In genomic region chr2:144265654-144266053, GRCh38 we compare ENCODE assay signal across 22 cellular contexts.
A peak's percentile ranks its signal among the peaks of the same experiment; 100 is the strongest.
DNase-seq lines count a peak whose midpoint lies in the region; ATAC-seq, FAIRE-seq and TF ChIP-seq lines count a peak whose summit lies in the region.
"Had no signal": no experiment of that assay in that cellular context is flagged by ENCODE, and none has a peak within 500 bp of the region (broad histone marks: within the 10 kb centered on the region; RNA-seq: fewer than 3 reads in every experiment).

No MANE protein-coding gene starts in this region.

- no peak for FAIRE-seq in bronchial epithelial cell (lab: Jason Lieb, UNC)
- FAIRE-seq: GM12878, H54, HepG2 had no signal

- no peak for DNase-seq in activated CD8-positive, alpha-beta T cell treated with anti-CD3 and anti-CD28 coated beads for 36 hours
- no peak for DNase-seq in activated CD8-positive, alpha-beta T cell treated with anti-CD3 and anti-CD28 coated beads, Interleukin-2, amount 10 ng/mL, durations not matched to agents 7 days and 5 days
- no peak for DNase-seq in activated T-helper 1 cell treated with anti-CD3 and anti-CD28 coated beads, Interleukin-12 subunit alpha, Interleukin-12 subunit beta, Interleukin-2, Interleukin-4 antibody, amounts not matched to agents 30 ng/mL and 10 ng/mL and 1 ng/mL, durations not matched to agents 14 hours and 24 hours and 36 hours (ENCODE audit: low spot score)
- peak; percentile 12 for DNase-seq in bronchial epithelial cell (ENCODE audit: low read depth)
- no peak for DNase-seq in mesothelial cell of epicardium (ENCODE audit: low spot score in 2 of 2, unreplicated experiment in 2 of 2)
- DNase-seq in stimulated activated CD4-positive, alpha-beta T cell treated with anti-CD3 and anti-CD28 coated beads, Interleukin-4, amount 100 ng/mL, for 24 hours = no peak
- DNase-seq: BE2C; Calu3; CD4-positive, alpha-beta T cell; EL; KG1; NCI-H1417 treated with DMSO at 0.1 percent for 48 hours; NCI-H187 treated with DMSO at 0.1 percent for 48 hours; NCI-H226; NCI-H524; NCI-H82; SHP77 had no signal

- POLR2A ChIA-PET in activated CD8-positive, alpha-beta T cell treated with anti-CD3 and anti-CD28 coated beads for 36 hours (lab: Charles Lee) = interaction anchor here (1.4 kb wide), 1 partner anchor 59 kb away, joined by 3 read pairs; no protein-coding TSS in a partner anchor
- POLR2A ChIA-PET in activated CD8-positive, alpha-beta T cell treated with anti-CD3 and anti-CD28 coated beads, Interleukin-2, amount 10 ng/mL, durations not matched to agents 7 days and 5 days (lab: Charles Lee) = interaction anchor here (0.8 kb wide), 1 partner anchor 9 kb away, joined by 4 read pairs; no protein-coding TSS in a partner anchor

- no peaks in the 10 kb centered on the region for H3K27me3 ChIP-seq in bronchial epithelial cell (ENCODE audit: control insufficient read depth, insufficient read depth, low read length)
- H3K27me3 ChIP-seq: BE2C had no signal

- TF ChIP-seq CTCF in activated CD8-positive, alpha-beta T cell treated with anti-CD3 and anti-CD28 coated beads for 36 hours (IDR thresholded peaks at IDR 0.05) = no peak
- TF ChIP-seq CTCF in bronchial epithelial cell (IDR thresholded peaks at IDR 0.05; ENCODE audit: insufficient read depth, low read length, severe bottlenecking) (no peak), mesothelial cell of epicardium (IDR thresholded peaks at IDR 0.05; ENCODE audit: unreplicated experiment) (no peak)

- CTCF ChIA-PET in activated CD8-positive, alpha-beta T cell treated with anti-CD3 and anti-CD28 coated beads for 36 hours (lab: Charles Lee) = no interaction called here
- CTCF ChIA-PET in activated CD8-positive, alpha-beta T cell treated with anti-CD3 and anti-CD28 coated beads, Interleukin-2, amount 10 ng/mL, durations not matched to agents 7 days and 5 days (lab: Charles Lee) = interaction anchor here (1.0 kb wide), 2 partner anchors 8 to 12 kb away, joined by 3 read pairs; no protein-coding TSS in a partner anchor

- no peak for ATAC-seq in activated CD8-positive, alpha-beta T cell treated with anti-CD3 and anti-CD28 coated beads for 36 hours
- no peak for ATAC-seq in activated CD8-positive, alpha-beta T cell treated with anti-CD3 and anti-CD28 coated beads, Interleukin-2, amount 10 ng/mL, durations not matched to agents 7 days and 5 days
- ATAC-seq in stimulated activated memory B cell treated with anti-CD40 and anti-IgM and Interleukin-4, amounts not matched to agents 10 μg/mL and 1 μg/mL and 100 μg/mL, for 72 hours = no peak
- no peak for ATAC-seq in HG03139 (IDR thresholded peaks at IDR 0.05; ENCODE audit: unreplicated experiment)
- ATAC-seq: GM12878, HepG2 had no signal

- peak overlapping the region; percentile 80 for H3K27ac Mint-ChIP-seq in activated CD8-positive, alpha-beta T cell treated with anti-CD3 and anti-CD28 coated beads for 36 hours
- no peak overlapping the region for H3K27ac Mint-ChIP-seq in activated CD8-positive, alpha-beta T cell treated with anti-CD3 and anti-CD28 coated beads, Interleukin-2, amount 10 ng/mL, durations not matched to agents 7 days and 5 days
- H3K27ac Mint-ChIP-seq in activated T-helper 1 cell treated with anti-CD3 and anti-CD28 coated beads, Interleukin-12 subunit alpha, Interleukin-12 subunit beta, Interleukin-2, Interleukin-4 antibody, amounts not matched to agents 30 ng/mL and 10 ng/mL and 1 ng/mL, durations not matched to agents 14 hours and 24 hours and 36 hours = peak overlapping the region; percentile 7
- peak overlapping the region; percentile 95 for H3K27ac Mint-ChIP-seq in stimulated activated memory B cell treated with anti-CD40 and anti-IgM and Interleukin-4, amounts not matched to agents 10 μg/mL and 1 μg/mL and 100 μg/mL, for 72 hours
- H3K27ac Mint-ChIP-seq in mesothelial cell of epicardium = no peak overlapping the region
- H3K27ac Mint-ChIP-seq: CD4-positive, alpha-beta T cell had no signal

- H3K4me1 Mint-ChIP-seq in activated CD8-positive, alpha-beta T cell treated with anti-CD3 and anti-CD28 coated beads for 36 hours (ENCODE audit: low read depth) = peaks cover 48% of the 10 kb centered on the region
- peaks cover 40% of the 10 kb centered on the region for H3K4me1 Mint-ChIP-seq in activated CD8-positive, alpha-beta T cell treated with anti-CD3 and anti-CD28 coated beads, Interleukin-2, amount 10 ng/mL, durations not matched to agents 7 days and 5 days (ENCODE audit: low read depth)
- peaks cover 36% of the 10 kb centered on the region for H3K4me1 Mint-ChIP-seq in activated T-helper 1 cell treated with anti-CD3 and anti-CD28 coated beads, Interleukin-12 subunit alpha, Interleukin-12 subunit beta, Interleukin-2, Interleukin-4 antibody, amounts not matched to agents 30 ng/mL and 10 ng/mL and 1 ng/mL, durations not matched to agents 14 hours and 24 hours and 36 hours (ENCODE audit: low read depth)
- H3K4me1 Mint-ChIP-seq in stimulated activated memory B cell treated with anti-CD40 and anti-IgM and Interleukin-4, amounts not matched to agents 10 μg/mL and 1 μg/mL and 100 μg/mL, for 72 hours = peaks cover 51% of the 10 kb centered on the region
- peaks cover 4% of the 10 kb centered on the region for H3K4me1 Mint-ChIP-seq in mesothelial cell of epicardium

- peaks cover 10% of the 10 kb centered on the region for H3K36me3 Mint-ChIP-seq in activated CD8-positive, alpha-beta T cell treated with anti-CD3 and anti-CD28 coated beads for 36 hours (ENCODE audit: low read depth)
- peaks cover 5% of the 10 kb centered on the region for H3K36me3 Mint-ChIP-seq in activated CD8-positive, alpha-beta T cell treated with anti-CD3 and anti-CD28 coated beads, Interleukin-2, amount 10 ng/mL, durations not matched to agents 7 days and 5 days (ENCODE audit: low read depth)
- peaks cover 7% of the 10 kb centered on the region for H3K36me3 Mint-ChIP-seq in activated T-helper 1 cell treated with anti-CD3 and anti-CD28 coated beads, Interleukin-12 subunit alpha, Interleukin-12 subunit beta, Interleukin-2, Interleukin-4 antibody, amounts not matched to agents 30 ng/mL and 10 ng/mL and 1 ng/mL, durations not matched to agents 14 hours and 24 hours and 36 hours (ENCODE audit: low read depth)
- H3K36me3 Mint-ChIP-seq in stimulated activated memory B cell treated with anti-CD40 and anti-IgM and Interleukin-4, amounts not matched to agents 10 μg/mL and 1 μg/mL and 100 μg/mL, for 72 hours = peaks cover 18% of the 10 kb centered on the region
- H3K36me3 Mint-ChIP-seq in mesothelial cell of epicardium = peaks cover 2% of the 10 kb centered on the region

- peaks cover 6% of the 10 kb centered on the region for H3K9me3 Mint-ChIP-seq in activated CD8-positive, alpha-beta T cell treated with anti-CD3 and anti-CD28 coated beads for 36 hours
- no peaks in the 10 kb centered on the region for H3K9me3 Mint-ChIP-seq in activated CD8-positive, alpha-beta T cell treated with anti-CD3 and anti-CD28 coated beads, Interleukin-2, amount 10 ng/mL, durations not matched to agents 7 days and 5 days (ENCODE audit: insufficient read depth)
- H3K9me3 Mint-ChIP-seq in activated T-helper 1 cell treated with anti-CD3 and anti-CD28 coated beads, Interleukin-12 subunit alpha, Interleukin-12 subunit beta, Interleukin-2, Interleukin-4 antibody, amounts not matched to agents 30 ng/mL and 10 ng/mL and 1 ng/mL, durations not matched to agents 14 hours and 24 hours and 36 hours = peaks cover 4% of the 10 kb centered on the region
- H3K9me3 Mint-ChIP-seq in stimulated activated memory B cell treated with anti-CD40 and anti-IgM and Interleukin-4, amounts not matched to agents 10 μg/mL and 1 μg/mL and 100 μg/mL, for 72 hours = peaks cover 3% of the 10 kb centered on the region
- no peaks in the 10 kb centered on the region for H3K9me3 Mint-ChIP-seq in mesothelial cell of epicardium
- H3K9me3 Mint-ChIP-seq: CD4-positive, alpha-beta T cell had no signal

- H3K4me3 ChIP-seq in bronchial epithelial cell (ENCODE audit: low read depth, low read length) = no peak overlapping the region
- H3K4me3 ChIP-seq: GM12878 had no signal

- intact Hi-C loops in activated CD8-positive, alpha-beta T cell treated with anti-CD3 and anti-CD28 coated beads for 36 hours (cut with micrococcal nuclease) = no loop called here
- intact Hi-C loops in activated T-helper 1 cell treated with anti-CD3 and anti-CD28 coated beads, Interleukin-12 subunit alpha, Interleukin-12 subunit beta, Interleukin-2, Interleukin-4 antibody, amounts not matched to agents 30 ng/mL and 10 ng/mL and 1 ng/mL, durations not matched to agents 14 hours and 24 hours and 36 hours (cut with micrococcal nuclease) = no loop called here

- no peaks in the 10 kb centered on the region for H3K27me3 Mint-ChIP-seq in activated CD8-positive, alpha-beta T cell treated with anti-CD3 and anti-CD28 coated beads for 36 hours
- no peaks in the 10 kb centered on the region for H3K27me3 Mint-ChIP-seq in activated CD8-positive, alpha-beta T cell treated with anti-CD3 and anti-CD28 coated beads, Interleukin-2, amount 10 ng/mL, durations not matched to agents 7 days and 5 days (ENCODE audit: low read depth)
- no peaks in the 10 kb centered on the region for H3K27me3 Mint-ChIP-seq in activated T-helper 1 cell treated with anti-CD3 and anti-CD28 coated beads, Interleukin-12 subunit alpha, Interleukin-12 subunit beta, Interleukin-2, Interleukin-4 antibody, amounts not matched to agents 30 ng/mL and 10 ng/mL and 1 ng/mL, durations not matched to agents 14 hours and 24 hours and 36 hours (ENCODE audit: insufficient read depth)
- no peaks in the 10 kb centered on the region for H3K27me3 Mint-ChIP-seq in stimulated activated memory B cell treated with anti-CD40 and anti-IgM and Interleukin-4, amounts not matched to agents 10 μg/mL and 1 μg/mL and 100 μg/mL, for 72 hours
- no peaks in the 10 kb centered on the region for H3K27me3 Mint-ChIP-seq in mesothelial cell of epicardium (ENCODE audit: low read depth)
- H3K27me3 Mint-ChIP-seq: CD4-positive, alpha-beta T cell had no signal

- H3K4me3 Mint-ChIP-seq in activated CD8-positive, alpha-beta T cell treated with anti-CD3 and anti-CD28 coated beads for 36 hours = no peak overlapping the region
- H3K4me3 Mint-ChIP-seq in activated CD8-positive, alpha-beta T cell treated with anti-CD3 and anti-CD28 coated beads, Interleukin-2, amount 10 ng/mL, durations not matched to agents 7 days and 5 days = no peak overlapping the region
- H3K4me3 Mint-ChIP-seq in activated T-helper 1 cell treated with anti-CD3 and anti-CD28 coated beads, Interleukin-12 subunit alpha, Interleukin-12 subunit beta, Interleukin-2, Interleukin-4 antibody, amounts not matched to agents 30 ng/mL and 10 ng/mL and 1 ng/mL, durations not matched to agents 14 hours and 24 hours and 36 hours = no peak overlapping the region
- H3K4me3 Mint-ChIP-seq in stimulated activated memory B cell treated with anti-CD40 and anti-IgM and Interleukin-4, amounts not matched to agents 10 μg/mL and 1 μg/mL and 100 μg/mL, for 72 hours = no peak overlapping the region
- no peak overlapping the region for H3K4me3 Mint-ChIP-seq in mesothelial cell of epicardium
- H3K4me3 Mint-ChIP-seq: CD4-positive, alpha-beta T cell had no signal

- H3K36me3 ChIP-seq in bronchial epithelial cell (ENCODE audit: control insufficient read depth, insufficient read depth, low read length) = no peaks in the 10 kb centered on the region
- H3K36me3 ChIP-seq: BE2C had no signal

Comparison
In these comparisons a context has a peak if more than half of its experiments do, and no peak if none do; other contexts are left out.
1. H3K27ac Mint-ChIP-seq: peak in activated CD8-positive, alpha-beta T cell treated with anti-CD3 and anti-CD28 coated beads for 36 hours (single experiment), activated T-helper 1 cell treated with anti-CD3 and anti-CD28 coated beads, Interleukin-12 subunit alpha, Interleukin-12 subunit beta, Interleukin-2, Interleukin-4 antibody, amounts not matched to agents 30 ng/mL and 10 ng/mL and 1 ng/mL, durations not matched to agents 14 hours and 24 hours and 36 hours (single experiment) and stimulated activated memory B cell treated with anti-CD40 and anti-IgM and Interleukin-4, amounts not matched to agents 10 μg/mL and 1 μg/mL and 100 μg/mL, for 72 hours (single experiment); none in activated CD8-positive, alpha-beta T cell treated with anti-CD3 and anti-CD28 coated beads, Interleukin-2, amount 10 ng/mL, durations not matched to agents 7 days and 5 days (single experiment) and mesothelial cell of epicardium (single experiment).